ENCODE assay signal across 16 cellular contexts in genomic region chr18:77461062-77461693, GRCh38.
A peak's percentile ranks its signal among the peaks of the same experiment; 100 is the strongest.
DNase-seq lines count a peak whose midpoint lies in the region; ATAC-seq and TF ChIP-seq lines count a peak whose summit lies in the region.
"Had no signal": no experiment of that assay in that cellular context is flagged by ENCODE, and none has a peak within 500 bp of the region (broad histone marks: within the 10 kb centered on the region; RNA-seq: fewer than 3 reads in every experiment).

No MANE protein-coding gene starts in this region.

- no peaks in the 10 kb centered on the region for H3K4me1 ChIP-seq in left ventricle myocardium inferior

- no peak overlapping the region for H3K4me3 ChIP-seq in WERI-Rb-1 (ENCODE audit: low read depth, low read length)
- H3K4me3 ChIP-seq in left ventricle myocardium inferior: no peak overlapping the region
- H3K4me3 ChIP-seq: PC-9 had no signal

- no peak for ATAC-seq in GM18907 (IDR thresholded peaks at IDR 0.05; ENCODE audit: unreplicated experiment)
- no peak for ATAC-seq in HG03135 (IDR thresholded peaks at IDR 0.05; ENCODE audit: unreplicated experiment)

- no peaks in the 10 kb centered on the region for H3K36me3 ChIP-seq in WERI-Rb-1
- H3K36me3 ChIP-seq in left ventricle myocardium inferior: no peaks in the 10 kb centered on the region

- peak; percentile 19 for DNase-seq in ELF-1 (ENCODE audit: low read depth, low spot score)
- peak; percentile 42 for DNase-seq in WERI-Rb-1
- DNase-seq in left ventricle myocardium inferior: peak; percentile 24
- no peak for DNase-seq in nephron progenitor cell
- no peak for DNase-seq in nucleus accumbens (lab: John Stamatoyannopoulos, UW)
- DNase-seq: EL, HFFc6, NCI-H1436 treated with DMSO at 0.1 percent for 48 hours, NCI-H2029 treated with DMSO at 0.1 percent for 48 hours, NCI-H510A, NCI-H82, PC-9 had no signal

- no peaks in the 10 kb centered on the region for H3K9me3 ChIP-seq in WERI-Rb-1 (ENCODE audit: severe bottlenecking)
- no peaks in the 10 kb centered on the region for H3K9me3 ChIP-seq in left ventricle myocardium inferior (replicated peaks)

- peak overlapping the region; percentile 14 for H3K27ac Mint-ChIP-seq in nephron progenitor cell
- H3K27ac Mint-ChIP-seq: HFFc6 had no signal

- H3K36me3 Mint-ChIP-seq in nephron progenitor cell (ENCODE audit: low read depth): no peaks in the 10 kb centered on the region

- intact Hi-C loops in left ventricle myocardium inferior (cut with micrococcal nuclease): no loop called here

- TF ChIP-seq CTCF in WERI-Rb-1 (IDR thresholded peaks at IDR 0.05; ENCODE audit: low read depth, low read length) (no peak), left ventricle myocardium inferior (IDR thresholded peaks at IDR 0.05; ENCODE audit: borderline replicate concordance) (no peak), nephron progenitor cell (IDR thresholded peaks at IDR 0.05) (no peak)

- H3K9me3 Mint-ChIP-seq in nephron progenitor cell: no peaks in the 10 kb centered on the region

- H3K27me3 ChIP-seq in WERI-Rb-1 (ENCODE audit: insufficient read depth, low read depth, severe bottlenecking) (no peaks in the 10 kb centered on the region), left ventricle myocardium inferior (ENCODE audit: low read depth) (peaks cover 25% of the 10 kb centered on the region)

- no peak overlapping the region for H3K4me3 Mint-ChIP-seq in nephron progenitor cell
- H3K4me3 Mint-ChIP-seq: HFFc6 had no signal

- H3K27ac ChIP-seq in WERI-Rb-1 (peak overlapping the region; percentile 47; the same call in 1 of the 2 replicates), left ventricle myocardium inferior (replicated peaks) (peak overlapping the region; percentile 9)
- H3K27ac ChIP-seq: C4-2B, KMS-11, PC-9 had no signal

- peaks cover 11% of the 10 kb centered on the region for H3K4me1 Mint-ChIP-seq in nephron progenitor cell

- peaks cover 12% of the 10 kb centered on the region for H3K27me3 Mint-ChIP-seq in nephron progenitor cell (ENCODE audit: low read depth, poor library complexity)

Comparison
In these comparisons a context has a peak if more than half of its experiments do, and no peak if none do; other contexts are left out.
1. DNase-seq: peak in ELF-1 (single experiment), WERI-Rb-1 (single experiment) and left ventricle myocardium inferior (single experiment); none in nephron progenitor cell (single experiment) and nucleus accumbens (0 of 56).